8 cellular contexts compared by ENCODE assay signal in genomic region chr22:36419177-36419911, GRCh38. TPM values are rescaled to one million over a fixed set of nuclear protein-coding genes. Genes with fewer than 3 reads are reported as not detected.
A peak's percentile ranks its signal among the peaks of the same experiment; 100 is the strongest.
DNase-seq lines count a peak whose midpoint lies in the region; ATAC-seq and TF ChIP-seq lines count a peak whose summit lies in the region.

No MANE protein-coding gene starts in this region.

- no peaks in the 10 kb centered on the region for H3K36me3 Mint-ChIP-seq in activated CD4-positive, alpha-beta T cell treated with anti-CD3 and anti-CD28 coated beads, Interleukin-2, amount 10 ng/mL, durations not matched to agents 24 days and 14 days (ENCODE audit: low read depth)
- no peaks in the 10 kb centered on the region for H3K36me3 Mint-ChIP-seq in T-helper 1 cell treated with Interleukin-12 subunit alpha and Interleukin-12 subunit beta and Interleukin-4 antibody, amounts not matched to agents 30 μg/mL and 1 μg/mL, for 36 hours (ENCODE audit: low read depth)

- peak overlapping the region; percentile 2 for H3K9ac ChIP-seq in rectal smooth muscle tissue (ENCODE audit: low read length)

- peak overlapping the region; percentile 1 for H3K27ac Mint-ChIP-seq in activated CD4-positive, alpha-beta T cell treated with anti-CD3 and anti-CD28 coated beads, Interleukin-2, amount 10 ng/mL, durations not matched to agents 24 days and 14 days
- peak overlapping the region; percentile 55 for H3K27ac Mint-ChIP-seq in T-helper 1 cell treated with Interleukin-12 subunit alpha and Interleukin-12 subunit beta and Interleukin-4 antibody, amounts not matched to agents 30 μg/mL and 1 μg/mL, for 36 hours

- no peaks in the 10 kb centered on the region for H3K36me3 ChIP-seq in cardiac muscle cell
- no peaks in the 10 kb centered on the region for H3K36me3 ChIP-seq in rectal smooth muscle tissue (ENCODE audit: control insufficient read depth, insufficient read depth, low read length)

- H3K27ac ChIP-seq in cardiac muscle cell: peak overlapping the region; percentile 85
- peak overlapping the region; percentile 45 for H3K27ac ChIP-seq in rectal smooth muscle tissue (ENCODE audit: low read depth, low read length)

- H3K4me1 Mint-ChIP-seq in activated CD4-positive, alpha-beta T cell treated with anti-CD3 and anti-CD28 coated beads, Interleukin-2, amount 10 ng/mL, durations not matched to agents 24 days and 14 days: peaks cover 22% of the 10 kb centered on the region
- H3K4me1 Mint-ChIP-seq in T-helper 1 cell treated with Interleukin-12 subunit alpha and Interleukin-12 subunit beta and Interleukin-4 antibody, amounts not matched to agents 30 μg/mL and 1 μg/mL, for 36 hours (ENCODE audit: low read depth): peaks cover 15% of the 10 kb centered on the region

- no peak overlapping the region for H3K4me3 ChIP-seq in cardiac muscle cell
- H3K4me3 ChIP-seq in rectal smooth muscle tissue (ENCODE audit: low read length): peak overlapping the region; percentile 65

- peak; percentile 64 for DNase-seq in activated CD4-positive, alpha-beta T cell treated with anti-CD3 and anti-CD28 coated beads, Interleukin-2, amount 10 ng/mL, durations not matched to agents 24 days and 14 days
- DNase-seq in activated CD4-positive, alpha-beta T cell treated with anti-CD3 and anti-CD28 coated beads, Interleukin-2, amount 50 U/mL, for 1 hour: no peak
- DNase-seq in cardiac muscle cell (ENCODE audit: low read depth in 1 of 2, low spot score in 1 of 2): peak; percentile 54 to 88
- DNase-seq in NCI-H1092 treated with DMSO at 0.1 percent for 48 hours (lab: John Stamatoyannopoulos, UW): no peak
- DNase-seq in NCI-H82 treated with DMSO at 0.1 percent for 48 hours (lab: John Stamatoyannopoulos, UW; ENCODE audit: unreplicated experiment): no peak

- H3K27me3 ChIP-seq in cardiac muscle cell: no peaks in the 10 kb centered on the region
- no peaks in the 10 kb centered on the region for H3K27me3 ChIP-seq in rectal smooth muscle tissue (ENCODE audit: control insufficient read depth, insufficient read depth, low read length)

- ATAC-seq in HG03378 (IDR thresholded peaks at IDR 0.05; ENCODE audit: unreplicated experiment): no peak

- no peaks in the 10 kb centered on the region for H3K9me3 Mint-ChIP-seq in activated CD4-positive, alpha-beta T cell treated with anti-CD3 and anti-CD28 coated beads, Interleukin-2, amount 10 ng/mL, durations not matched to agents 24 days and 14 days
- no peaks in the 10 kb centered on the region for H3K9me3 Mint-ChIP-seq in T-helper 1 cell treated with Interleukin-12 subunit alpha and Interleukin-12 subunit beta and Interleukin-4 antibody, amounts not matched to agents 30 μg/mL and 1 μg/mL, for 36 hours

- TF ChIP-seq CTCF in cardiac muscle cell (IDR thresholded peaks at IDR 0.05; ENCODE audit: low read depth, low read length): no peak

- intact Hi-C loops in activated CD4-positive, alpha-beta T cell treated with anti-CD3 and anti-CD28 coated beads, Interleukin-2, amount 10 ng/mL, durations not matched to agents 24 days and 14 days (cut with micrococcal nuclease): no loop called here

- no peaks in the 10 kb centered on the region for H3K27me3 Mint-ChIP-seq in activated CD4-positive, alpha-beta T cell treated with anti-CD3 and anti-CD28 coated beads, Interleukin-2, amount 10 ng/mL, durations not matched to agents 24 days and 14 days
- H3K27me3 Mint-ChIP-seq in T-helper 1 cell treated with Interleukin-12 subunit alpha and Interleukin-12 subunit beta and Interleukin-4 antibody, amounts not matched to agents 30 μg/mL and 1 μg/mL, for 36 hours (ENCODE audit: low read depth): no peaks in the 10 kb centered on the region

- H3K9me3 ChIP-seq in cardiac muscle cell (ENCODE audit: low read depth): no peaks in the 10 kb centered on the region

- peak overlapping the region; percentile 13 for H3K4me3 Mint-ChIP-seq in activated CD4-positive, alpha-beta T cell treated with anti-CD3 and anti-CD28 coated beads, Interleukin-2, amount 10 ng/mL, durations not matched to agents 24 days and 14 days
- H3K4me3 Mint-ChIP-seq in T-helper 1 cell treated with Interleukin-12 subunit alpha and Interleukin-12 subunit beta and Interleukin-4 antibody, amounts not matched to agents 30 μg/mL and 1 μg/mL, for 36 hours: peak overlapping the region; percentile 51

- peaks cover 16% of the 10 kb centered on the region for H3K4me1 ChIP-seq in cardiac muscle cell (ENCODE audit: low read depth)
- peaks cover 10% of the 10 kb centered on the region for H3K4me1 ChIP-seq in rectal smooth muscle tissue (ENCODE audit: control insufficient read depth, insufficient read depth, low read length)

RNA-seq across cellular contexts. Expression of gene MYH9, which starts 31.6 kb away (rescaled TPM):
- total RNA-seq in activated CD4-positive, alpha-beta T cell treated with anti-CD3 and anti-CD28 coated beads, Interleukin-2, amount 10 ng/mL, durations not matched to agents 24 days and 14 days: 625 and 633 TPM in 2 replicates
- 131 and 174 TPM in 2 replicates for total RNA-seq in cardiac muscle cell
- polyA plus RNA-seq in cardiac muscle cell: 88.7 and 98.0 TPM in 2 replicates

Comparison
In these comparisons a context has a peak if more than half of its experiments do, and no peak if none do; other contexts are left out.
1. DNase-seq: peak in activated CD4-positive, alpha-beta T cell treated with anti-CD3 and anti-CD28 coated beads, Interleukin-2, amount 10 ng/mL, durations not matched to agents 24 days and 14 days (single experiment) and cardiac muscle cell (2 of 2); none in activated CD4-positive, alpha-beta T cell treated with anti-CD3 and anti-CD28 coated beads, Interleukin-2, amount 50 U/mL, for 1 hour (single experiment), NCI-H1092 treated with DMSO at 0.1 percent for 48 hours (single experiment) and NCI-H82 treated with DMSO at 0.1 percent for 48 hours (single experiment).